Comparison of ENCODE assay signal across 16 cellular contexts in genomic region chr2:101153811-101154210, GRCh38.
"Had no signal": no experiment of that assay in that cellular context is flagged by ENCODE, and none has a peak within 500 bp of the region (broad histone marks: within the 10 kb centered on the region; RNA-seq: fewer than 3 reads in every experiment).

No MANE protein-coding gene starts in this region.

- H3K27ac Mint-ChIP-seq: activated naive CD8-positive, alpha-beta T cell had no signal

- H3K27me3 ChIP-seq: sigmoid colon, tibial artery had no signal

- H3K36me3 ChIP-seq: prostate gland, sigmoid colon, spleen, tibial artery had no signal

- H3K4me3 ChIP-seq: prostate gland, sigmoid colon, spleen, tibial artery had no signal

- H3K9me3 Mint-ChIP-seq: dendritic cell treated with granulocyte-macrophage colony-stimulating factor and Interleukin-4, amounts not matched to agents 40 ng/mL and 50 ng/mL, for 4 days had no signal

- H3K36me3 Mint-ChIP-seq: activated naive CD8-positive, alpha-beta T cell had no signal

- H3K27ac ChIP-seq: prostate gland, sigmoid colon, spleen, VCaP had no signal

- ATAC-seq: esophagus mucosa had no signal

- FAIRE-seq: bronchial epithelial cell had no signal

- H3K4me3 Mint-ChIP-seq: activated naive CD8-positive, alpha-beta T cell; dendritic cell treated with granulocyte-macrophage colony-stimulating factor and Interleukin-4, amounts not matched to agents 40 ng/mL and 50 ng/mL, for 4 days had no signal

- H3K9me3 ChIP-seq: prostate gland, sigmoid colon, spleen, tibial artery had no signal

- DNase-seq: activated CD4-positive, alpha-beta T cell treated with anti-CD3 and anti-CD28 coated beads for 1 hour; activated CD4-positive, alpha-beta T cell treated with anti-CD3 and anti-CD28 coated beads, Interleukin-2, amount 50 U/mL, for 4 hours; effector CD8-positive, alpha-beta T cell; midbrain; occipital lobe; sigmoid colon; spleen; stimulated activated naive CD4-positive, alpha-beta T cell; T-helper 2 cell; tibial artery had no signal
